2 cellular contexts compared by ENCODE assay signal in the genomic region with DNA sequence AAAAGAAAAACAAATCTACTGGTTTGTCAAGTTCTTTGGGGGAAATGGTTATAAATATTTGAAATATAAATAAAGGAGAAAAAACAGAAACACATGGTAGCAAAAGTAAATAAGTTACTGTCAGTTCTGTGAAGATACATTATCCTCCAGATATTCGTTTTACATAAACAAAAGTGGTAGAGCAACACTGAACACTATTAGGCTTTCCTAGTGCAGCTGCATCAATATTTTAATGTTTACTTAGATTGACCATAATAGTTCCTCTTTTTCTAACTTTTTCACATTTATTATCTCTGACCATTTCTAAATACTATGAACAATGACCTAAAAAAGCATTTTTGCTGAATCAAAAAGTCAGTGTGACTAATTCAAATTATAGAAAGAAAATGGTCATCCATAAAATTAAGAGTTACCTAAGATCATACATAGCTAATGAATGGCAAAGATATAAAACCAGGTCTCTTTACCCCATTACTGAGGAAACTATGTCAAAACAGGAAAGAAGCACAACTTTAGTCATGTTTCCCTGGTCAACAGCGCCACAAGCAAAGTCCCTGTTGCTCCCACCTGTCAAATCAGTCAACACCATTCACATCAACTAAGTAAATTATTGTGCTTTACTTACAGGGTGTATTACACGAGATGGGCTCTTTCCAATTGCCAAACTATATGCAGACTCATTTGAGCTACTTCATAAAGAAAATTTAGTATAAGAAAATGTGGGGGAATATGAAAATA.
TF ChIP-seq lines count a peak whose summit lies in the region.

No MANE protein-coding gene starts in this region.

TF ChIP-seq in IMR-90, 13 proteins besides CTCF, POLR2A, EP300 and RAD21:
- TF ChIP-seq SMC3 (IDR thresholded peaks at IDR 0.05; ENCODE audit: low read depth, low read length), result no peak
- no peak for TF ChIP-seq CEBPB (IDR thresholded peaks at IDR 0.05; ENCODE audit: low read depth, low read length)
- TF ChIP-seq MXI1 (IDR thresholded peaks at IDR 0.05; ENCODE audit: borderline replicate concordance, low read depth, low read length), result no peak

TF ChIP-seq in endothelial cell of umbilical vein, 7 proteins besides CTCF, POLR2A, EP300 and RAD21:
- no peak for TF ChIP-seq JUN (IDR thresholded peaks at IDR 0.05; ENCODE audit: borderline replicate concordance, insufficient read depth, insufficient read length, low read depth)
TF ChIP-seq in endothelial cell of umbilical vein: peak in this region for 0.
